In the genomic region with DNA sequence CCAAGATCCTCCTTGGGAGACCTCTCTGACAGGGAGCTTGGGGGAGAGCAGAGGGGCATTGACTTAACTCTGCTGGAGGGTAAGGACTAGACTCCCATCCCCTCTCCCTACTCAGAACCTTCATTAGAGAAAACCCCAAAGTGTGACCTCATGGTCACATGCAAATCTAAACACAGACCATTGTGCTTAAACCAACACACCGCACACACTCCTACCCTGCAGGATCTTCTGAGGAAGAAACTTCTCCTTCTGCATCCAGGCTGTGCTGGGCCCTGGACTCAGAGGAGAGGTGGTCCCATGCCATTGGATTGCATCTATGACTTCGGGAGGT, we compare ENCODE assay signal across 8 cellular contexts. TPM values are rescaled to one million over a fixed set of nuclear protein-coding genes. Genes with fewer than 3 reads are reported as not detected.
DNase-seq lines count a peak whose midpoint lies in the region; ATAC-seq and TF ChIP-seq lines count a peak whose summit lies in the region.

No MANE protein-coding gene starts in this region.

- no peaks in the 10 kb centered on the region for H3K9me3 ChIP-seq in heart left ventricle
- H3K9me3 ChIP-seq in upper lobe of left lung, result no peaks in the 10 kb centered on the region

- H3K27ac Mint-ChIP-seq in activated naive CD8-positive, alpha-beta T cell treated with anti-CD3 and anti-CD28 coated beads, Interleukin-2, amount 50 U/mL, for 24 hours, result peak overlapping the region; percentile 82
- H3K27ac Mint-ChIP-seq in mesothelial cell of epicardium, result peak overlapping the region; percentile 84

- H3K4me1 Mint-ChIP-seq in activated naive CD8-positive, alpha-beta T cell treated with anti-CD3 and anti-CD28 coated beads, Interleukin-2, amount 50 U/mL, for 24 hours, result peaks cover 28% of the 10 kb centered on the region
- peaks cover 22% of the 10 kb centered on the region for H3K4me1 Mint-ChIP-seq in mesothelial cell of epicardium

- H3K9me3 Mint-ChIP-seq in activated naive CD8-positive, alpha-beta T cell treated with anti-CD3 and anti-CD28 coated beads, Interleukin-2, amount 50 U/mL, for 24 hours, result no peaks in the 10 kb centered on the region
- no peaks in the 10 kb centered on the region for H3K9me3 Mint-ChIP-seq in mesothelial cell of epicardium

- 88 to 95% (median 92%) methylated on average over 2 of the region's 2 CpGs for WGBS in heart left ventricle, 4 donors
- 82 to 94% methylated on average over 2 of the region's 2 CpGs for WGBS in upper lobe of left lung, 2 donors

- intact Hi-C loops in heart left ventricle (cut with DNase I) (loop anchor here in 3 of 10 donors (5.0 kb wide), 1 partner anchor 100 kb away; the partner anchor contains the start of gene CLPX (in 3 of the 3)), left ventricle myocardium superior (cut with micrococcal nuclease) (no loop called here)

- TF ChIP-seq EP300 in upper lobe of left lung (IDR thresholded peaks at IDR 0.05), result no peak

- ATAC-seq in heart left ventricle (no peak), left ventricle myocardium superior (no peak), upper lobe of left lung (ENCODE audit: low FRiP score in 2 of 2) (no peak)
- ATAC-seq in activated naive CD8-positive, alpha-beta T cell treated with anti-CD3 and anti-CD28 coated beads, Interleukin-2, amount 50 U/mL, for 24 hours, result no peak

- peak overlapping the region; percentile 85 for H3K4me3 Mint-ChIP-seq in activated naive CD8-positive, alpha-beta T cell treated with anti-CD3 and anti-CD28 coated beads, Interleukin-2, amount 50 U/mL, for 24 hours
- peak overlapping the region; percentile 79 for H3K4me3 Mint-ChIP-seq in mesothelial cell of epicardium

- H3K36me3 Mint-ChIP-seq in activated naive CD8-positive, alpha-beta T cell treated with anti-CD3 and anti-CD28 coated beads, Interleukin-2, amount 50 U/mL, for 24 hours (ENCODE audit: low read depth), result peaks cover 3% of the 10 kb centered on the region
- H3K36me3 Mint-ChIP-seq in mesothelial cell of epicardium, result peaks cover 7% of the 10 kb centered on the region

- H3K27me3 Mint-ChIP-seq in activated naive CD8-positive, alpha-beta T cell treated with anti-CD3 and anti-CD28 coated beads, Interleukin-2, amount 50 U/mL, for 24 hours, result no peaks in the 10 kb centered on the region
- H3K27me3 Mint-ChIP-seq in mesothelial cell of epicardium (ENCODE audit: low read depth), result no peaks in the 10 kb centered on the region

- TF ChIP-seq POLR2A in heart left ventricle (IDR thresholded peaks at IDR 0.05), result no peak
- TF ChIP-seq POLR2A in upper lobe of left lung (IDR thresholded peaks at IDR 0.05), result no peak

- H3K27ac ChIP-seq in heart left ventricle (peak overlapping the region; percentile 70 to 95 (median 91)), upper lobe of left lung (peak overlapping the region; percentile 85 to 90 (median 89))

- H3K36me3 ChIP-seq in heart left ventricle, result no peaks in the 10 kb centered on the region
- no peaks in the 10 kb centered on the region for H3K36me3 ChIP-seq in upper lobe of left lung

- peaks cover 0 to 21% (median 15%) of the 10 kb centered on the region in 12 donors for H3K4me1 ChIP-seq in heart left ventricle
- peaks cover 10 to 16% (median 15%) of the 10 kb centered on the region in 4 donors for H3K4me1 ChIP-seq in upper lobe of left lung

- H3K27me3 ChIP-seq in heart left ventricle, result no peaks in the 10 kb centered on the region
- H3K27me3 ChIP-seq in upper lobe of left lung, result no peaks in the 10 kb centered on the region

- no peak for DNase-seq in heart left ventricle
- DNase-seq in left ventricle myocardium superior, result no peak
- no peak for DNase-seq in activated naive CD8-positive, alpha-beta T cell treated with anti-CD3 and anti-CD28 coated beads, Interleukin-2, amount 50 U/mL, for 24 hours
- no peak for DNase-seq in mesothelial cell of epicardium (ENCODE audit: low spot score in 2 of 2, unreplicated experiment in 2 of 2)
- DNase-seq in upper lobe of left lung, result no peak
- DNase-seq in NCI-H2196 (lab: John Stamatoyannopoulos, UW; ENCODE audit: unreplicated experiment), result no peak
- no peak for DNase-seq in COLO829 (ENCODE audit: low spot score)
- no peak for DNase-seq in NCI-H128 (lab: John Stamatoyannopoulos, UW; ENCODE audit: unreplicated experiment)

- H3K4me3 ChIP-seq in heart left ventricle (peak overlapping the region in 4 of 12 donors; percentile 71 to 95 (median 80)), upper lobe of left lung (peak overlapping the region in 2 of 4 donors; percentile 84)

- TF ChIP-seq CTCF in heart left ventricle (IDR thresholded peaks at IDR 0.05) (no peak), mesothelial cell of epicardium (IDR thresholded peaks at IDR 0.05; ENCODE audit: unreplicated experiment) (no peak), upper lobe of left lung (IDR thresholded peaks at IDR 0.05) (no peak)

RNA-seq across cellular contexts. Expression of gene PARP16, which starts 0.8 kb away (rescaled TPM):
- total RNA-seq in heart left ventricle (1 to 10 TPM; 2.7 to 7.0 (median 4.8) TPM), left ventricle myocardium superior (4.1 TPM), mesothelial cell of epicardium (17.7 to 21.0 TPM (median 18.6 TPM) in 3 replicates), upper lobe of left lung (10 to 100 TPM in 1 of 6 donors, 1 to 10 TPM in 5; 6.3 to 20.6 (median 7.9) TPM)
- 1 to 10 TPM; 3.0 to 4.8 TPM for polyA plus RNA-seq in heart left ventricle

RNA-seq across cellular contexts. Expression of gene RNU5A-1, which starts 8.4 kb away (rescaled TPM):
- total RNA-seq in heart left ventricle (not detected), left ventricle myocardium superior (not detected), mesothelial cell of epicardium (not detected in 3 replicates), upper lobe of left lung (not detected)
- not detected for polyA plus RNA-seq in heart left ventricle

RNA-seq across cellular contexts. Expression of gene RNU5B-1, which starts 17.0 kb away (rescaled TPM):
- total RNA-seq in heart left ventricle (10 to 100 TPM in 2 of 9 donors, not detected in 7; 18.6 to 30.4 TPM), left ventricle myocardium superior (40.8 TPM), mesothelial cell of epicardium (16.2 to 27.9 TPM (median 19.7 TPM) in 3 replicates), upper lobe of left lung (10 to 100 TPM in 2 of 6 donors, not detected in 4; 22.5 to 38.1 TPM)
- not detected for polyA plus RNA-seq in heart left ventricle
